Comparison of ENCODE assay signal across 9 cellular contexts in genomic region chr21:35904995-35905972, GRCh38.
DNase-seq lines count a peak whose midpoint lies in the region; ATAC-seq, FAIRE-seq and TF ChIP-seq lines count a peak whose summit lies in the region.
"Had no signal": no experiment of that assay in that cellular context is flagged by ENCODE, and none has a peak within 500 bp of the region (broad histone marks: within the 10 kb centered on the region; RNA-seq: fewer than 3 reads in every experiment).

No MANE protein-coding gene starts in this region.

- POLR2A ChIA-PET in K562 (lab: Yijun Ruan, JAX): no interaction called here
- POLR2A ChIA-PET in activated CD4-positive, alpha-beta memory T cell treated with anti-CD3 and anti-CD28 coated beads, Interleukin-2, amount 10 ng/mL, durations not matched to agents 7 days and 5 days (lab: Charles Lee): no interaction called here

- TF ChIP-seq EP300 in K562 (IDR thresholded peaks at IDR 0.05; ENCODE audit: low read length): no peak

- H4K5ac ChIP-seq in H9 (ENCODE audit: insufficient read length, low read depth, low read length): no peak overlapping the region

- peaks cover 3 to 9% of the 10 kb centered on the region in 2 experiments; a peak in 2 of 5 replicates for H3K9me3 Mint-ChIP-seq in H9
- no peaks in the 10 kb centered on the region for H3K9me3 Mint-ChIP-seq in activated CD4-positive, alpha-beta memory T cell treated with anti-CD3 and anti-CD28 coated beads, Interleukin-2, amount 10 ng/mL, durations not matched to agents 7 days and 5 days

- peaks cover 0 to 2% (median 0%) of the 10 kb centered on the region in 3 experiments; a peak in 2 of 7 replicates for H3K36me3 Mint-ChIP-seq in H9 (ENCODE audit: insufficient read depth in 1 of 3, low read depth in 3 of 3)
- H3K36me3 Mint-ChIP-seq in activated CD4-positive, alpha-beta memory T cell treated with anti-CD3 and anti-CD28 coated beads, Interleukin-2, amount 10 ng/mL, durations not matched to agents 7 days and 5 days (ENCODE audit: low read depth): no peaks in the 10 kb centered on the region

- H3K56ac ChIP-seq in H9 (ENCODE audit: insufficient read length, low read depth, low read length): no peak overlapping the region

- H3K9me1 ChIP-seq in K562 (ENCODE audit: control insufficient read depth, insufficient read depth, low read length): no peaks in the 10 kb centered on the region

- H3K79me1 ChIP-seq in H9 (ENCODE audit: insufficient read depth, low read depth, low read length, poor library complexity, severe bottlenecking): no peaks in the 10 kb centered on the region

- in situ Hi-C loops in K562 (cut with MboI): no loop called here

- H3K36me3 ChIP-seq in K562 (ENCODE audit: control insufficient read depth, insufficient read depth, low read length) (no peaks in the 10 kb centered on the region), spleen (no peaks in the 10 kb centered on the region)

- H3K23me2 ChIP-seq in H9 (ENCODE audit: insufficient read length, low read depth, low read length, poor library complexity, severe bottlenecking): no peaks in the 10 kb centered on the region

- H3K9ac ChIP-seq in H9 (ENCODE audit: extremely low read depth, insufficient read length, low read length) (no peak overlapping the region), K562 (ENCODE audit: insufficient read depth in 1 of 2, low read depth in 2 of 2, low read length in 2 of 2) (no peak overlapping the region; a peak in 1 of 4 replicates)

- no peaks in the 10 kb centered on the region; the same call in 1 of the 2 replicates for H3K27me3 ChIP-seq in H9 (ENCODE audit: insufficient read depth, low read length)
- peaks cover 3 to 13% of the 10 kb centered on the region in 2 experiments; a peak in 3 of 5 replicates for H3K27me3 ChIP-seq in K562 (ENCODE audit: control insufficient read depth in 2 of 2, insufficient read depth in 2 of 2, low read length in 2 of 2)
- no peaks in the 10 kb centered on the region for H3K27me3 ChIP-seq in spleen (replicated peaks in 1 of 7)

- H2BK120ac ChIP-seq in H9 (ENCODE audit: low read depth, low read length, poor library complexity, severe bottlenecking): no peak overlapping the region

- intact Hi-C loops in K562 (cut with micrococcal nuclease) (no loop called here), spleen (cut with DNase I; ENCODE audit: low total_unique reads) (no loop called here)

- H4K91ac ChIP-seq in H9 (ENCODE audit: insufficient read length, low read depth, low read length): no peak overlapping the region

- no TSS peak for BruUV-seq in K562 (replicated peaks; lab: Mats Ljungman, UMichigan)

- H3K14ac ChIP-seq in H9 (ENCODE audit: insufficient read depth, low read length): no peak overlapping the region

- WGBS in H9 (ENCODE audit: extremely low coverage, insufficient read length, low lambda C conversion rate): no CpG with 5 or more reads among the region's 12 CpGs
- WGBS in K562 (ENCODE audit: insufficient coverage, low coverage, missing lambda C conversion rate): 0% methylated on average over 12 of the region's 12 CpGs
- WGBS in spleen, 5 donors: 57 to 77% (median 66%) methylated on average over 12 of the region's 12 CpGs

- TF ChIP-seq RAD21 in K562 (CRISPR knock-in tag; conservative IDR thresholded peaks at IDR 0.05 in 1 of 2, IDR thresholded peaks at IDR 0.05 in 1 of 2): no peak

- H3K27ac ChIP-seq in H9 (ENCODE audit: insufficient read length, low read depth, low read length): no peak overlapping the region
- H3K27ac ChIP-seq in K562 (ENCODE audit: extremely low read depth, low read depth, low read length): no peak overlapping the region
- H3K27ac ChIP-seq in spleen: peak overlapping the region in 6 of 8 donors; percentile 32 to 73 (median 62)

- no peak overlapping the region for H2BK15ac ChIP-seq in H9 (ENCODE audit: low read depth, low read length)

- CTCF ChIA-PET in K562 (lab: Yijun Ruan, JAX; ENCODE audit: low intra/inter-chr PET ratio): no interaction called here
- CTCF ChIA-PET in activated CD4-positive, alpha-beta memory T cell treated with anti-CD3 and anti-CD28 coated beads, Interleukin-2, amount 10 ng/mL, durations not matched to agents 7 days and 5 days (lab: Charles Lee): interaction anchor here (0.6 kb wide), 1 partner anchor 231 kb away, joined by 6 read pairs; no protein-coding TSS in a partner anchor

- no peak overlapping the region for H3T11ph ChIP-seq in H9 (ENCODE audit: low read length)

- H4K8ac ChIP-seq in H9 (replicated peaks; ENCODE audit: insufficient read length, low read depth, low read length): no peak overlapping the region

- peaks cover 2% of the 10 kb centered on the region; the same call in 1 of the 2 replicates for H3K27me3 Mint-ChIP-seq in H9 (ENCODE audit: low read depth)
- H3K27me3 Mint-ChIP-seq in activated CD4-positive, alpha-beta memory T cell treated with anti-CD3 and anti-CD28 coated beads, Interleukin-2, amount 10 ng/mL, durations not matched to agents 7 days and 5 days: peaks cover 17% of the 10 kb centered on the region

- H3K4me2 ChIP-seq in H9 (ENCODE audit: insufficient read depth, insufficient read length, low read length) (no peak overlapping the region), K562 (ENCODE audit: insufficient read depth, low read length) (no peak overlapping the region)

- no peak overlapping the region for H2BK12ac ChIP-seq in H9 (ENCODE audit: insufficient read length, low read depth, low read length)

- H3K18ac ChIP-seq in H9 (ENCODE audit: insufficient read length, low read depth, low read length): no peak overlapping the region

- H3K9me3 ChIP-seq in H9 (ENCODE audit: control insufficient read depth, low read depth, low read length) (no peaks in the 10 kb centered on the region), K562 (replicated peaks; ENCODE audit: control insufficient read depth, insufficient read depth, low read depth, low read length) (no peaks in the 10 kb centered on the region), spleen (no peaks in the 10 kb centered on the region)

- no peak overlapping the region for H3K23ac ChIP-seq in H9 (ENCODE audit: insufficient read length, low read depth, low read length)

- peak overlapping the region in 2 of 3 experiments; percentile 9 to 21; a peak in 1 of 7 replicates for H3K27ac Mint-ChIP-seq in H9
- no peak overlapping the region for H3K27ac Mint-ChIP-seq in activated CD4-positive, alpha-beta memory T cell treated with anti-CD3 and anti-CD28 coated beads, Interleukin-2, amount 10 ng/mL, durations not matched to agents 7 days and 5 days

- TF ChIP-seq CTCF in H9 (conservative IDR thresholded peaks at IDR 0.05): no peak
- no peak for TF ChIP-seq CTCF in K562 (IDR thresholded peaks at IDR 0.05 in 2 of 3, conservative IDR thresholded peaks at IDR 0.05 in 1 of 3; ENCODE audit: insufficient read depth in 2 of 3, low read depth in 1 of 3, low read length in 3 of 3)
- TF ChIP-seq CTCF in spleen (IDR thresholded peaks at IDR 0.05 in 8 of 11, conservative IDR thresholded peaks at IDR 0.05 in 3 of 11): no peak

- no peak overlapping the region for H3K4me3 ChIP-seq in K562
- peak overlapping the region in 1 of 8 donors; percentile 7 for H3K4me3 ChIP-seq in spleen

- H3K4me1 ChIP-seq in H9 (ENCODE audit: insufficient read depth, low read length) (no peaks in the 10 kb centered on the region), K562 (replicated peaks in 1 of 2; ENCODE audit: control insufficient read depth in 2 of 2, insufficient read depth in 2 of 2, low read length in 2 of 2) (no peaks in the 10 kb centered on the region; a peak in 1 of 5 replicates), spleen (no peaks in the 10 kb centered on the region)

- no peak overlapping the region for H3K4me3 Mint-ChIP-seq in H9
- H3K4me3 Mint-ChIP-seq in activated CD4-positive, alpha-beta memory T cell treated with anti-CD3 and anti-CD28 coated beads, Interleukin-2, amount 10 ng/mL, durations not matched to agents 7 days and 5 days: no peak overlapping the region

- TF ChIP-seq POLR2A in K562 (conservative IDR thresholded peaks at IDR 0.05) (no peak), spleen (IDR thresholded peaks at IDR 0.05) (no peak)

- FAIRE-seq in K562 (lab: Jason Lieb, UNC): no peak

- no peak overlapping the region for H3K4ac ChIP-seq in H9 (ENCODE audit: low read depth, low read length)

- no peak overlapping the region for H2BK20ac ChIP-seq in H9 (ENCODE audit: low read depth, low read length, poor library complexity, severe bottlenecking)

- DNase-seq in H9 (no peak), K562 (ENCODE audit: extremely low read depth in 1 of 4, low spot score in 3 of 4) (no peak), islet precursor cell (peak; percentile 67), spleen (no peak), amniotic stem cell (lab: John Stamatoyannopoulos, UW) (no peak), GF-D8 (lab: John Stamatoyannopoulos, UW) (no peak), inferior parietal cortex (ENCODE audit: extremely low spot score) (no peak)
- DNase-seq in activated CD4-positive, alpha-beta memory T cell treated with anti-CD3 and anti-CD28 coated beads, Interleukin-2, amount 10 ng/mL, durations not matched to agents 7 days and 5 days: no peak

- H4K20me1 ChIP-seq in H9 (ENCODE audit: control insufficient read depth, insufficient read depth, insufficient read length): no peaks in the 10 kb centered on the region
- H4K20me1 ChIP-seq in K562 (replicated peaks; ENCODE audit: control insufficient read depth, insufficient read depth, low read length): no peaks in the 10 kb centered on the region

- no peak overlapping the region for H2BK5ac ChIP-seq in H9 (ENCODE audit: insufficient read length, low read length)

- H3K4me1 Mint-ChIP-seq in H9: peaks cover 8 to 14% of the 10 kb centered on the region in 2 experiments; a peak in 3 of 4 replicates
- no peaks in the 10 kb centered on the region for H3K4me1 Mint-ChIP-seq in activated CD4-positive, alpha-beta memory T cell treated with anti-CD3 and anti-CD28 coated beads, Interleukin-2, amount 10 ng/mL, durations not matched to agents 7 days and 5 days

- no peak overlapping the region for H2AK5ac ChIP-seq in H9 (ENCODE audit: insufficient read length, low read length)

- H2AFZ ChIP-seq in H9 (ENCODE audit: low read length) (no peak overlapping the region), K562 (ENCODE audit: low read depth, low read length) (no peak overlapping the region)

- no peaks in the 10 kb centered on the region for H3K79me2 ChIP-seq in H9 (ENCODE audit: insufficient read depth, low read length)
- no peaks in the 10 kb centered on the region for H3K79me2 ChIP-seq in K562 (ENCODE audit: control insufficient read depth, insufficient read depth, low read length)

- peak; percentile 34; the same call in 2 of the 3 replicates for ATAC-seq in K562
- ATAC-seq: esophagus mucosa had no signal

TF ChIP-seq in K562, 482 proteins besides CTCF, POLR2A, EP300 and RAD21 (continues in another document):
- TF ChIP-seq ATF3 (IDR thresholded peaks at IDR 0.05) (peak; percentile 30), ATF3 (CRISPR knock-in tag; conservative IDR thresholded peaks at IDR 0.05) (no peak)

Comparison
In these comparisons a context has a peak if more than half of its experiments do, and no peak if none do; other contexts are left out.
1. H3K27ac ChIP-seq: peak in spleen (6 of 8); none in H9 (single experiment) and K562 (single experiment).